Comparison of ENCODE assay signal across 22 cellular contexts in the genomic region with DNA sequence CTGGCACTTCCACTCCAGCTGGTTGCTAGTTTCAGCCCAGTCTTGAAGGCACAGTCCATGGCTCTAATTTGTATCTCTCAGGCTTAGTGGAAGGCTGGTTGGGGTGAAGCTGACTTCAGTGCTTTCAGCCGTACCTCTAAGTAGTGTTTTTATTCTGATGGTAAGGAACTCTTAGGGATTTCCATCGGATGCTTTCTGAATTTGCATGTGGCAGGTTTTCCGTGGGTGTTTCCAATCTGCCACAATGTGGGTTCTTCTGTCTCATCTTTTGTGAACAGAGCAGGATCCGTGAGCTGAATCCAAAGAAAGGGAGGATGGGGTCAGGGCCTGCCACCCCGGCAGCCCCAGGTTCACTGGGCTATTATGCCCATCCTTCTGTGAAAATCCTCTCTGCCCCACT.
"Had no signal": no experiment of that assay in that cellular context is flagged by ENCODE, and none has a peak within 500 bp of the region (broad histone marks: within the 10 kb centered on the region; RNA-seq: fewer than 3 reads in every experiment).

No MANE protein-coding gene starts in this region.

- FAIRE-seq: colon, frontal cortex, keratinocyte, pancreas, small intestine had no signal

- H3K4me1 ChIP-seq: lower lobe of right lung, pancreas, right lobe of liver, thyroid gland, vagina had no signal

- H3K27me3 Mint-ChIP-seq: natural killer cell treated with Interleukin-12 subunit alpha and Interleukin-12 subunit beta and Interleukin-15 and Interleukin-18, amount 100 ng/mL, for 72 hours; stimulated activated naive CD8-positive, alpha-beta T cell treated with anti-CD3 and anti-CD28 coated beads, Interleukin-15, Interleukin-2, amounts not matched to agents 100 ng/mL and 50 ng/mL, for 24 hours had no signal

- H3K36me3 ChIP-seq: lower lobe of right lung, pancreas, right lobe of liver, suprapubic skin, thyroid gland, vagina had no signal

- H3K27ac ChIP-seq: lower lobe of right lung, pancreas, right lobe of liver, suprapubic skin, thyroid gland, vagina had no signal

- H3K4me1 Mint-ChIP-seq: immature natural killer cell; naive B cell; stimulated activated naive B cell treated with anti-CD40 and anti-IgM and Interleukin-4, amounts not matched to agents 10 μg/mL and 1 μg/mL and 100 μg/mL, for 72 hours had no signal

- ATAC-seq: left ventricle myocardium superior; lower lobe of right lung; mucosa of descending colon; pancreas; right lobe of liver; stimulated activated naive B cell treated with anti-CD40 and anti-IgM and Interleukin-4, amounts not matched to agents 10 μg/mL and 1 μg/mL and 100 μg/mL, for 72 hours had no signal

- H3K27me3 ChIP-seq: right lobe of liver, suprapubic skin, thyroid gland, vagina had no signal

- H3K4me3 Mint-ChIP-seq: immature natural killer cell; naive B cell; natural killer cell treated with Interleukin-12 subunit alpha and Interleukin-12 subunit beta and Interleukin-15 and Interleukin-18, amount 100 ng/mL, for 72 hours; stimulated activated naive B cell treated with anti-CD40 and anti-IgM and Interleukin-4, amounts not matched to agents 10 μg/mL and 1 μg/mL and 100 μg/mL, for 72 hours; stimulated activated naive CD8-positive, alpha-beta T cell treated with anti-CD3 and anti-CD28 coated beads, Interleukin-15, Interleukin-2, amounts not matched to agents 100 ng/mL and 50 ng/mL, for 24 hours had no signal

- H3K27ac Mint-ChIP-seq: immature natural killer cell; naive B cell; natural killer cell treated with Interleukin-12 subunit alpha and Interleukin-12 subunit beta and Interleukin-15 and Interleukin-18, amount 100 ng/mL, for 72 hours; stimulated activated naive B cell treated with anti-CD40 and anti-IgM and Interleukin-4, amounts not matched to agents 10 μg/mL and 1 μg/mL and 100 μg/mL, for 72 hours; stimulated activated naive CD8-positive, alpha-beta T cell treated with anti-CD3 and anti-CD28 coated beads, Interleukin-15, Interleukin-2, amounts not matched to agents 100 ng/mL and 50 ng/mL, for 24 hours had no signal

- H3K4me3 ChIP-seq: dorsolateral prefrontal cortex, lower lobe of right lung, mucosa of descending colon, pancreas, right lobe of liver, suprapubic skin, thyroid gland, vagina had no signal

- H3K36me3 Mint-ChIP-seq: immature natural killer cell; naive B cell; natural killer cell treated with Interleukin-12 subunit alpha and Interleukin-12 subunit beta and Interleukin-15 and Interleukin-18, amount 100 ng/mL, for 72 hours; stimulated activated naive B cell treated with anti-CD40 and anti-IgM and Interleukin-4, amounts not matched to agents 10 μg/mL and 1 μg/mL and 100 μg/mL, for 72 hours had no signal

- H3K9me3 ChIP-seq: lower lobe of right lung, mucosa of descending colon, pancreas, right lobe of liver, suprapubic skin, thyroid gland, vagina had no signal

- DNase-seq: effector CD4-positive, alpha-beta T cell; immature natural killer cell; left ventricle myocardium superior; lower lobe of right lung; mucosa of descending colon; naive B cell; pancreas; right lobe of liver; small intestine; stimulated activated CD4-positive, alpha-beta T cell treated with anti-CD3 and anti-CD28 coated beads, Interleukin-15, amount 100 ng/mL, for 24 hours; stimulated activated CD4-positive, alpha-beta T cell treated with anti-CD3 and anti-CD28 coated beads, Interleukin-2, amount 100 ng/mL, for 48 hours; stimulated activated naive B cell treated with anti-CD40 and anti-IgM and Interleukin-4, amounts not matched to agents 10 μg/mL and 1 μg/mL and 100 μg/mL, for 72 hours; thyroid gland; trophoblast cell had no signal

- H3K9me3 Mint-ChIP-seq: immature natural killer cell; natural killer cell treated with Interleukin-12 subunit alpha and Interleukin-12 subunit beta and Interleukin-15 and Interleukin-18, amount 100 ng/mL, for 72 hours; stimulated activated naive B cell treated with anti-CD40 and anti-IgM and Interleukin-4, amounts not matched to agents 10 μg/mL and 1 μg/mL and 100 μg/mL, for 72 hours; stimulated activated naive CD8-positive, alpha-beta T cell treated with anti-CD3 and anti-CD28 coated beads, Interleukin-15, Interleukin-2, amounts not matched to agents 100 ng/mL and 50 ng/mL, for 24 hours had no signal
